Comparison of ENCODE assay signal across 6 cellular contexts in the genomic region with DNA sequence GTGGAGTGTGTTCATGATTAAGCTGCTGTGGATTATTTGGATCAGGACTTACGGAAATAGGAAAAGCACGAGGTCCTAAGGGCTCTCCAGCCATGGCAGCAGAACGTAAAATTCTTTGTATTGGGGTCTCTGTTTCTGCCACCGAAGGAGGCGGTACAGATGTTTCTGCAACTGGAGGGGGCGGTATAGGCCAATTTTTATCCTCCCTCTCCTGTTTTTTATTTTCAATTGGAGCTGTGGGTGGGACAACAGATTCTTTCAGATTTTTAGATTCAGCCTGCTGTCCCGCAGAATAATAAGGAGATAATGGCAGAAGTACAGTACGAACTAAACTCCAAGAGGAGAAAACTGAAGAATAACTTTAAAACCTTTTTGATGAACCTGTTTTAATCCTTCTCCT. TPM values are rescaled to one million over a fixed set of nuclear protein-coding genes. Genes with fewer than 3 reads are reported as not detected.
"Had no signal": no experiment of that assay in that cellular context is flagged by ENCODE, and none has a peak within 500 bp of the region (broad histone marks: within the 10 kb centered on the region; RNA-seq: fewer than 3 reads in every experiment).

No MANE protein-coding gene starts in this region.

RNA-seq across cellular contexts. Expression of a gene that starts 26.0 kb away (rescaled TPM):
- total RNA-seq: M059J, PC-3, Peyer's patch, Right ventricle myocardium superior, SJSA1 had no signal
- polyA plus RNA-seq: SK-N-SH had no signal
